ENCODE assay signal across 2 cellular contexts in the genomic region with DNA sequence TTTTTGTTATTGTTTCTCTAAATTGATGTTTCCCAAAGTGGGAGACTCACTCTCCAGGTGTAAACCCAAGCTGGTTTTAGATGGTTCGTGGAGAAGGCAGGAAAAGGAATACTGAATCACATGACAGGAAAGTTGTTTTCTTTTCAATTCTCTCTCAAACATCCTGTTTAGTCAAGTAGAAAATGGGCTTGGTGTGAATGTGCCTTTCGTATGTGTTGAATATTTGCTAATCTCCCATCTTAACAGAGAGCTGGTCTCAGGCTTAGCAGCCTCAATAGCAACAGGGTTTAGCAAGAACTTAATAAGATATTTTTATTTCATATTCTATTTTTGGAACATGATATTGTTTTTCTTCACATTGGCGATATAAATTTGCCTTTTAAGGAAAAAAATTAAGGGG.
TF ChIP-seq lines count a peak whose summit lies in the region.

No MANE protein-coding gene starts in this region.

TF ChIP-seq in K562, 482 proteins besides CTCF, POLR2A, EP300 and RAD21 (continued from another document):
- TF ChIP-seq, protein P1, sequence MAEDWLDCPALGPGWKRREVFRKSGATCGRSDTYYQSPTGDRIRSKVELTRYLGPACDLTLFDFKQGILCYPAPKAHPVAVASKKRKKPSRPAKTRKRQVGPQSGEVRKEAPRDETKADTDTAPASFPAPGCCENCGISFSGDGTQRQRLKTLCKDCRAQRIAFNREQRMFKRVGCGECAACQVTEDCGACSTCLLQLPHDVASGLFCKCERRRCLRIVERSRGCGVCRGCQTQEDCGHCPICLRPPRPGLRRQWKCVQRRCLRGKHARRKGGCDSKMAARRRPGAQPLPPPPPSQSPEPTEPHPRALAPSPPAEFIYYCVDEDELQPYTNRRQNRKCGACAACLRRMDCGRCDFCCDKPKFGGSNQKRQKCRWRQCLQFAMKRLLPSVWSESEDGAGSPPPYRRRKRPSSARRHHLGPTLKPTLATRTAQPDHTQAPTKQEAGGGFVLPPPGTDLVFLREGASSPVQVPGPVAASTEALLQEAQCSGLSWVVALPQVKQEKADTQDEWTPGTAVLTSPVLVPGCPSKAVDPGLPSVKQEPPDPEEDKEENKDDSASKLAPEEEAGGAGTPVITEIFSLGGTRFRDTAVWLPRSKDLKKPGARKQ (CRISPR knock-in tag; IDR thresholded peaks at IDR 0.05), result no peak
- TF ChIP-seq HMG20B (CRISPR knock-in tag; IDR thresholded peaks at IDR 0.05), result no peak

TF ChIP-seq in SK-N-SH treated with all-trans-retinoic acid at 6 μM for 48 hours, 23 proteins besides CTCF, POLR2A, EP300 and RAD21 (continued from another document):
- TF ChIP-seq, protein P2, sequence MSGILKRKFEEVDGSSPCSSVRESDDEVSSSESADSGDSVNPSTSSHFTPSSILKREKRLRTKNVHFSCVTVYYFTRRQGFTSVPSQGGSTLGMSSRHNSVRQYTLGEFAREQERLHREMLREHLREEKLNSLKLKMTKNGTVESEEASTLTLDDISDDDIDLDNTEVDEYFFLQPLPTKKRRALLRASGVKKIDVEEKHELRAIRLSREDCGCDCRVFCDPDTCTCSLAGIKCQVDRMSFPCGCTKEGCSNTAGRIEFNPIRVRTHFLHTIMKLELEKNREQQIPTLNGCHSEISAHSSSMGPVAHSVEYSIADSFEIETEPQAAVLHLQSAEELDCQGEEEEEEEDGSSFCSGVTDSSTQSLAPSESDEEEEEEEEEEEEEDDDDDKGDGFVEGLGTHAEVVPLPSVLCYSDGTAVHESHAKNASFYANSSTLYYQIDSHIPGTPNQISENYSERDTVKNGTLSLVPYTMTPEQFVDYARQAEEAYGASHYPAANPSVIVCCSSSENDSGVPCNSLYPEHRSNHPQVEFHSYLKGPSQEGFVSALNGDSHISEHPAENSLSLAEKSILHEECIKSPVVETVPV (CRISPR knock-in tag; IDR thresholded peaks at IDR 0.05), result no peak
- TF ChIP-seq ZC3H10 (CRISPR knock-in tag; IDR thresholded peaks at IDR 0.05), result no peak
